In the genomic region with DNA sequence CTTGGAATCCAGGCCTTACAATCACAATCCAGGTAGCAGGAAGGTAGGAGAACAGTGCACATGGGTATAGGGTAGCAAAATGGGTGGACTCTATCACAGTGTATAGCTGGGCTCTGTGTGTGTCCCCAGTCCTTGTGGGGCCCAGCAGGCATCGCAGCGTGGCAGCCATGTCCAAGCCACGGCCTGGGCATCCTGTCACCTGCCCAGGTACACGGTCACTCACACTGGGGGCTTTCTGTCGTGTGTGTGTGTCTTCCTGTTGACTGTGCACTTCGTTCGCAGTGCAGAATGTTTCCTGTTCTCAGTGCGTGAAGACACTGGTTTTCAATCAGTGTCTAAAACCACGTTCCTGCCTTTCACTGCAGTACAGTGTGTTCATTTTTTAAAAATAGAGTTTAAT, we compare ENCODE assay signal across 23 cellular contexts.
A peak's percentile ranks its signal among the peaks of the same experiment; 100 is the strongest.
DNase-seq lines count a peak whose midpoint lies in the region; ATAC-seq and TF ChIP-seq lines count a peak whose summit lies in the region.
"Had no signal": no experiment of that assay in that cellular context is flagged by ENCODE, and none has a peak within 500 bp of the region (broad histone marks: within the 10 kb centered on the region; RNA-seq: fewer than 3 reads in every experiment).

No MANE protein-coding gene starts in this region.

- no peaks in the 10 kb centered on the region for H3K79me2 ChIP-seq in GM23338 (replicated peaks; ENCODE audit: insufficient read depth)

- peak; percentile 56 for ATAC-seq in CD4-positive, alpha-beta T cell (ENCODE audit: poor library complexity)
- no peak for ATAC-seq in GM23338
- peak; percentile 78 for ATAC-seq in effector memory CD8-positive, alpha-beta T cell (replicated peaks)
- ATAC-seq in GM18873 (IDR thresholded peaks at IDR 0.05; ENCODE audit: low FRiP score, unreplicated experiment) = no peak
- ATAC-seq: heart left ventricle, pancreas had no signal

- intact Hi-C loops in CD4-positive, alpha-beta T cell (cut with DNase I, micrococcal nuclease) = no loop called here
- intact Hi-C loops in spleen (cut with DNase I; ENCODE audit: low total_unique reads) (no loop called here), Calu3 (cut with micrococcal nuclease; ENCODE audit: unreplicated experiment) (loop anchor here (10.0 kb wide), 1 partner anchor 82 kb away; no protein-coding TSS in a partner anchor)

- H3K36me3 Mint-ChIP-seq in CD4-positive, alpha-beta T cell (ENCODE audit: low read depth) = no peaks in the 10 kb centered on the region
- H3K36me3 Mint-ChIP-seq in GM23338 (ENCODE audit: low read depth) (no peaks in the 10 kb centered on the region; the same call in 2 of the 3 replicates), Calu3 (ENCODE audit: insufficient read depth, unreplicated experiment) (no peaks in the 10 kb centered on the region)
- no peaks in the 10 kb centered on the region for H3K36me3 Mint-ChIP-seq in effector memory CD8-positive, alpha-beta T cell (ENCODE audit: insufficient read depth)

- no peak for TF ChIP-seq POLR2A in spleen (IDR thresholded peaks at IDR 0.05)

- H4K20me1 ChIP-seq in GM23338 (replicated peaks; ENCODE audit: insufficient read depth) = no peaks in the 10 kb centered on the region

- no peak for TF ChIP-seq CTCF in CD4-positive, alpha-beta T cell (IDR thresholded peaks at IDR 0.05)
- TF ChIP-seq CTCF in GM23338 (conservative IDR thresholded peaks at IDR 0.05; ENCODE audit: low read depth in 2 of 2) (no peak), spleen (IDR thresholded peaks at IDR 0.05 in 8 of 11, conservative IDR thresholded peaks at IDR 0.05 in 3 of 11) (no peak), Calu3 (IDR thresholded peaks at IDR 0.05; ENCODE audit: unreplicated experiment) (no peak)

- H3K4me1 ChIP-seq in GM23338 (ENCODE audit: insufficient read depth) (no peaks in the 10 kb centered on the region; the same call in 1 of the 2 replicates), spleen (peaks cover 19 to 82% (median 61%) of the 10 kb centered on the region in 6 donors)
- H3K4me1 ChIP-seq: pancreas, vagina had no signal

- H3K27ac ChIP-seq in CD4-positive, alpha-beta T cell (ENCODE audit: low read depth, low read length) = no peak overlapping the region
- H3K27ac ChIP-seq in GM23338 (ENCODE audit: low read depth) = peak overlapping the region; percentile 5; the same call in 1 of the 2 replicates
- peak overlapping the region; percentile 21 to 91 (median 74) for H3K27ac ChIP-seq in spleen
- H3K27ac ChIP-seq: heart left ventricle, pancreas, right lobe of liver, RWPE1, vagina had no signal

- peaks cover 57% of the 10 kb centered on the region for H3K4me1 Mint-ChIP-seq in CD4-positive, alpha-beta T cell (ENCODE audit: low read depth)
- H3K4me1 Mint-ChIP-seq in GM23338 = peaks cover 11% of the 10 kb centered on the region
- peaks cover 19 to 20% of the 10 kb centered on the region in 2 donors for H3K4me1 Mint-ChIP-seq in effector memory CD8-positive, alpha-beta T cell (ENCODE audit: low read depth in 2 of 2)
- peaks cover 9% of the 10 kb centered on the region for H3K4me1 Mint-ChIP-seq in Calu3 (ENCODE audit: low read depth, unreplicated experiment)

- no peaks in the 10 kb centered on the region for H3K27me3 Mint-ChIP-seq in CD4-positive, alpha-beta T cell
- H3K27me3 Mint-ChIP-seq in GM23338 (ENCODE audit: insufficient read depth, low read depth, poor library complexity) (peaks cover 2% of the 10 kb centered on the region), Calu3 (ENCODE audit: unreplicated experiment) (no peaks in the 10 kb centered on the region)
- no peaks in the 10 kb centered on the region for H3K27me3 Mint-ChIP-seq in effector memory CD8-positive, alpha-beta T cell

- peak in 1 of 10 experiments; percentile 7 for DNase-seq in CD4-positive, alpha-beta T cell
- DNase-seq in GM23338 (ENCODE audit: low spot score) = no peak
- no peak for DNase-seq in effector memory CD8-positive, alpha-beta T cell
- DNase-seq in spleen = peak; percentile 91
- no peak for DNase-seq in NCI-H2171 treated with DMSO at 0.1 percent for 48 hours (lab: John Stamatoyannopoulos, UW)
- DNase-seq in Calu3 = no peak
- DNase-seq: activated CD4-positive, alpha-beta T cell treated with anti-CD3 and anti-CD28 coated beads, Interleukin-2, amount 50 U/mL, for 1 hour; anterior cingulate cortex; cerebellar nuclear complex; DMS53; effector memory CD4-positive, alpha-beta T cell; HCEC 1CT; heart left ventricle; KG1; NCI-H1092; NCI-H2081 treated with DMSO at 0.1 percent for 48 hours; NCI-H510A; pancreas; right lobe of liver had no signal

- H3K4me2 ChIP-seq in GM23338 = no peak overlapping the region

- no peaks in the 10 kb centered on the region for H3K27me3 ChIP-seq in CD4-positive, alpha-beta T cell (ENCODE audit: control insufficient read depth, insufficient read depth, low read length)
- no peaks in the 10 kb centered on the region for H3K27me3 ChIP-seq in GM23338 (ENCODE audit: insufficient read depth)
- no peaks in the 10 kb centered on the region for H3K27me3 ChIP-seq in spleen (replicated peaks in 1 of 7)
- H3K27me3 ChIP-seq: heart left ventricle, pancreas, right lobe of liver, vagina had no signal

- no peaks in the 10 kb centered on the region for H3K9me3 ChIP-seq in CD4-positive, alpha-beta T cell (ENCODE audit: control insufficient read depth, low read length)
- no peaks in the 10 kb centered on the region for H3K9me3 ChIP-seq in spleen
- H3K9me3 ChIP-seq: pancreas, right lobe of liver, vagina had no signal

- CTCF ChIA-PET in CD4-positive, alpha-beta T cell (lab: Charles Lee) = no interaction called here
- CTCF ChIA-PET in Calu3 (lab: Charles Lee) = no interaction called here

- H3K9me3 Mint-ChIP-seq in CD4-positive, alpha-beta T cell = no peaks in the 10 kb centered on the region
- H3K9me3 Mint-ChIP-seq in GM23338 (no peaks in the 10 kb centered on the region), Calu3 (ENCODE audit: low read depth, unreplicated experiment) (peaks cover under 1% of the 10 kb centered on the region)
- peaks cover 2 to 3% of the 10 kb centered on the region in 2 donors for H3K9me3 Mint-ChIP-seq in effector memory CD8-positive, alpha-beta T cell

- H3K9me2 ChIP-seq in GM23338 (ENCODE audit: insufficient read depth) = peaks cover 9% of the 10 kb centered on the region; the same call in 1 of the 2 replicates

- H3F3A ChIP-seq in GM23338 (replicated peaks; ENCODE audit: low read depth) = no peaks in the 10 kb centered on the region

- no peak overlapping the region for H2AFZ ChIP-seq in GM23338

- H3K27ac Mint-ChIP-seq in CD4-positive, alpha-beta T cell = peak overlapping the region; percentile 55
- no peak overlapping the region for H3K27ac Mint-ChIP-seq in GM23338
- peak overlapping the region; percentile 20 to 44 for H3K27ac Mint-ChIP-seq in effector memory CD8-positive, alpha-beta T cell
- no peak overlapping the region for H3K27ac Mint-ChIP-seq in Calu3 (ENCODE audit: unreplicated experiment)
- H3K27ac Mint-ChIP-seq: activated T-helper 2 cell treated with anti-CD3 and anti-CD28 coated beads, Interferon-gamma antibody, Interleukin-2, Interleukin-4, amounts not matched to agents 10 μg/mL and 5 μg/mL and 100 μg/mL, durations not matched to agents 14 hours and 24 hours and 36 hours had no signal

- BruUV-seq in Calu3 (replicated peaks; lab: Mats Ljungman, UMichigan) = no TSS peak

- H3K4me3 ChIP-seq in GM23338 = no peak overlapping the region
- peak overlapping the region in 1 of 8 donors; percentile 4 for H3K4me3 ChIP-seq in spleen
- H3K4me3 ChIP-seq: heart left ventricle, pancreas, right lobe of liver, vagina had no signal

- POLR2A ChIA-PET in CD4-positive, alpha-beta T cell (lab: Charles Lee) = no interaction called here

- 39 to 52% (median 46%) methylated on average over 9 of the region's 9 CpGs for WGBS in spleen, 5 donors

- no peak overlapping the region for H3K4me3 Mint-ChIP-seq in CD4-positive, alpha-beta T cell
- no peak overlapping the region for H3K4me3 Mint-ChIP-seq in GM23338
- no peak overlapping the region for H3K4me3 Mint-ChIP-seq in effector memory CD8-positive, alpha-beta T cell
- no peak overlapping the region for H3K4me3 Mint-ChIP-seq in Calu3 (ENCODE audit: low read depth, unreplicated experiment)

- H3K36me3 ChIP-seq in GM23338 (ENCODE audit: insufficient read depth) (no peaks in the 10 kb centered on the region), spleen (no peaks in the 10 kb centered on the region)
- H3K36me3 ChIP-seq: heart left ventricle, pancreas, right lobe of liver, vagina had no signal

TF ChIP-seq in GM23338, 12 proteins besides CTCF, POLR2A, EP300 and RAD21 (continues in another document):
- TF ChIP-seq POLR2AphosphoS5 (IDR thresholded peaks at IDR 0.05; ENCODE audit: low read depth) (no peak), ZNF331 (CRISPR knock-in tag; IDR thresholded peaks at IDR 0.05; ENCODE audit: low read depth) (no peak), JUNB (IDR thresholded peaks at IDR 0.05; ENCODE audit: unreplicated experiment) (no peak), NANOG (IDR thresholded peaks at IDR 0.05; ENCODE audit: borderline replicate concordance) (no peak), ZNF114 (CRISPR knock-in tag; IDR thresholded peaks at IDR 0.05) (no peak)
- TF ChIP-seq, protein P1, sequence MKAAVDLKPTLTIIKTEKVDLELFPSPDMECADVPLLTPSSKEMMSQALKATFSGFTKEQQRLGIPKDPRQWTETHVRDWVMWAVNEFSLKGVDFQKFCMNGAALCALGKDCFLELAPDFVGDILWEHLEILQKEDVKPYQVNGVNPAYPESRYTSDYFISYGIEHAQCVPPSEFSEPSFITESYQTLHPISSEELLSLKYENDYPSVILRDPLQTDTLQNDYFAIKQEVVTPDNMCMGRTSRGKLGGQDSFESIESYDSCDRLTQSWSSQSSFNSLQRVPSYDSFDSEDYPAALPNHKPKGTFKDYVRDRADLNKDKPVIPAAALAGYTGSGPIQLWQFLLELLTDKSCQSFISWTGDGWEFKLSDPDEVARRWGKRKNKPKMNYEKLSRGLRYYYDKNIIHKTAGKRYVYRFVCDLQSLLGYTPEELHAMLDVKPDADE (IDR thresholded peaks at IDR 0.05) = no peak

Comparison
In these comparisons a context has a peak if more than half of its experiments do, and no peak if none do; other contexts are left out.
1. ATAC-seq: peak in CD4-positive, alpha-beta T cell (single experiment) and effector memory CD8-positive, alpha-beta T cell (single experiment); none in GM23338 (single experiment) and GM18873 (single experiment).
2. H3K27ac Mint-ChIP-seq: peak in CD4-positive, alpha-beta T cell (single experiment) and effector memory CD8-positive, alpha-beta T cell (2 of 2); none in GM23338 (single experiment) and Calu3 (single experiment).